In the genomic region with DNA sequence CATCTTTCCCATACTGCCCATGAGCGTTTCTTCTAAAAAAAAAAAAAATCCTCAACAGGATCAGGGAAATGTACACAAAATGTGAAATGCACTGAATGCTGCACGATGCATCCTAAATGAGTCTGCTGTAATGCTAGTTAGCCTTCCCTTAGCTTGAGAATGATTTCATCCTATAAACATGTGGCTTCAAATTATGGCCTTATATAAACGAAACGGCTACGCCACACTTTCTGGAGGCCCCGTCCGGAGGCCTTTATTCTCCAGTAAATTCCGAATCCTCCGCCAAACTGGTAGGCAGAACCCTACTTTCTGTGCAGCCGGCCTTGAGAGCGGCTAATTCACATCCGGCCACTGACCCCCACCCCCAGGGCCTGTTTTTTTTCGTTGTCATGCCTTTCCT, we compare ENCODE assay signal across 1 cellular context.
TF ChIP-seq lines count a peak whose summit lies in the region.

No MANE protein-coding gene starts in this region.

TF ChIP-seq in SK-N-SH, 30 proteins besides CTCF, POLR2A, EP300 and RAD21 (continued from another document):
- TF ChIP-seq, protein P1, sequence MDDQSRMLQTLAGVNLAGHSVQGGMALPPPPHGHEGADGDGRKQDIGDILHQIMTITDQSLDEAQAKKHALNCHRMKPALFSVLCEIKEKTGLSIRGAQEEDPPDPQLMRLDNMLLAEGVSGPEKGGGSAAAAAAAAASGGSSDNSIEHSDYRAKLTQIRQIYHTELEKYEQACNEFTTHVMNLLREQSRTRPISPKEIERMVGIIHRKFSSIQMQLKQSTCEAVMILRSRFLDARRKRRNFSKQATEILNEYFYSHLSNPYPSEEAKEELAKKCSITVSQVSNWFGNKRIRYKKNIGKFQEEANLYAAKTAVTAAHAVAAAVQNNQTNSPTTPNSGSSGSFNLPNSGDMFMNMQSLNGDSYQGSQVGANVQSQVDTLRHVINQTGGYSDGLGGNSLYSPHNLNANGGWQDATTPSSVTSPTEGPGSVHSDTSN (IDR thresholded peaks at IDR 0.05), result no peak
- TF ChIP-seq, protein P2, sequence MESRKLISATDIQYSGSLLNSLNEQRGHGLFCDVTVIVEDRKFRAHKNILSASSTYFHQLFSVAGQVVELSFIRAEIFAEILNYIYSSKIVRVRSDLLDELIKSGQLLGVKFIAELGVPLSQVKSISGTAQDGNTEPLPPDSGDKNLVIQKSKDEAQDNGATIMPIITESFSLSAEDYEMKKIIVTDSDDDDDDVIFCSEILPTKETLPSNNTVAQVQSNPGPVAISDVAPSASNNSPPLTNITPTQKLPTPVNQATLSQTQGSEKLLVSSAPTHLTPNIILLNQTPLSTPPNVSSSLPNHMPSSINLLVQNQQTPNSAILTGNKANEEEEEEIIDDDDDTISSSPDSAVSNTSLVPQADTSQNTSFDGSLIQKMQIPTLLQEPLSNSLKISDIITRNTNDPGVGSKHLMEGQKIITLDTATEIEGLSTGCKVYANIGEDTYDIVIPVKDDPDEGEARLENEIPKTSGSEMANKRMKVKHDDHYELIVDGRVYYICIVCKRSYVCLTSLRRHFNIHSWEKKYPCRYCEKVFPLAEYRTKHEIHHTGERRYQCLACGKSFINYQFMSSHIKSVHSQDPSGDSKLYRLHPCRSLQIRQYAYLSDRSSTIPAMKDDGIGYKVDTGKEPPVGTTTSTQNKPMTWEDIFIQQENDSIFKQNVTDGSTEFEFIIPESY (IDR thresholded peaks at IDR 0.05; ENCODE audit: borderline replicate concordance, low read depth), result no peak
- TF ChIP-seq RCOR1 (IDR thresholded peaks at IDR 0.05; ENCODE audit: low read length), result no peak
- no peak for TF ChIP-seq NFIC (IDR thresholded peaks at IDR 0.05; ENCODE audit: borderline replicate concordance)
- TF ChIP-seq CHD2 (IDR thresholded peaks at IDR 0.05; ENCODE audit: low read length, partially characterized antibody), result no peak
- TF ChIP-seq NRF1 (IDR thresholded peaks at IDR 0.05; ENCODE audit: low read depth, low read length), result no peak
- TF ChIP-seq, protein P3, sequence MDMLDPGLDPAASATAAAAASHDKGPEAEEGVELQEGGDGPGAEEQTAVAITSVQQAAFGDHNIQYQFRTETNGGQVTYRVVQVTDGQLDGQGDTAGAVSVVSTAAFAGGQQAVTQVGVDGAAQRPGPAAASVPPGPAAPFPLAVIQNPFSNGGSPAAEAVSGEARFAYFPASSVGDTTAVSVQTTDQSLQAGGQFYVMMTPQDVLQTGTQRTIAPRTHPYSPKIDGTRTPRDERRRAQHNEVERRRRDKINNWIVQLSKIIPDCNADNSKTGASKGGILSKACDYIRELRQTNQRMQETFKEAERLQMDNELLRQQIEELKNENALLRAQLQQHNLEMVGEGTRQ (IDR thresholded peaks at IDR 0.05; ENCODE audit: borderline replicate concordance, low read depth, low read length), result no peak
- no peak for TF ChIP-seq TEAD4 (IDR thresholded peaks at IDR 0.05; ENCODE audit: borderline replicate concordance, insufficient read depth)
